Comparison of ENCODE assay signal across 31 cellular contexts in genomic region chr12:105766029-105766428, GRCh38.
"Had no signal": no experiment of that assay in that cellular context is flagged by ENCODE, and none has a peak within 500 bp of the region (broad histone marks: within the 10 kb centered on the region; RNA-seq: fewer than 3 reads in every experiment).

No MANE protein-coding gene starts in this region.

- H3K27ac ChIP-seq: adrenal gland, cardiac muscle cell, colonic mucosa, VCaP had no signal

- ATAC-seq: activated CD8-positive, alpha-beta memory T cell treated with anti-CD3 and anti-CD28 coated beads, Interleukin-2, amount 10 ng/mL, durations not matched to agents 7 days and 5 days; activated CD8-positive, alpha-beta T cell treated with anti-CD3 and anti-CD28 coated beads, Interleukin-2, amount 10 ng/mL, durations not matched to agents 7 days and 5 days; activated naive CD4-positive, alpha-beta T cell treated with anti-CD3 and anti-CD28 coated beads, Interleukin-2, amount 50 U/mL, for 72 hours had no signal

- H3K36me3 ChIP-seq: adrenal gland, cardiac muscle cell, colonic mucosa had no signal

- FAIRE-seq: astrocyte, bronchial epithelial cell, TTC549 had no signal

- DNase-seq: activated B cell treated with CpG ODN at 0.5 μM for 24 hours; activated CD4-positive, alpha-beta memory T cell treated with anti-CD3 and anti-CD28 coated beads, Interleukin-2, amount 10 ng/mL, durations not matched to agents 7 days and 5 days; activated CD4-positive, alpha-beta T cell treated with anti-CD3 and anti-CD28 coated beads for 48 hours; activated CD4-positive, alpha-beta T cell treated with anti-CD3 and anti-CD28 coated beads, Interleukin-2, amount 10 ng/mL, durations not matched to agents 7 days and 5 days; activated CD4-positive, alpha-beta T cell treated with anti-CD3 and anti-CD28 coated beads, Interleukin-2, amount 50 U/mL, for 48 hours; activated CD4-positive, CD25-positive, alpha-beta regulatory T cell treated with anti-CD3 and anti-CD28 coated beads, Interleukin-2, amount 50 U/mL, for 72 hours; activated CD8-positive, alpha-beta memory T cell treated with anti-CD3 and anti-CD28 coated beads for 24 hours; activated CD8-positive, alpha-beta memory T cell treated with anti-CD3 and anti-CD28 coated beads, Interleukin-2, amount 10 ng/mL, durations not matched to agents 7 days and 5 days; activated CD8-positive, alpha-beta memory T cell treated with anti-CD3 and anti-CD28 coated beads, Interleukin-2, amount 50 U/mL, for 48 hours; activated CD8-positive, alpha-beta T cell treated with anti-CD3 and anti-CD28 coated beads, Interleukin-2, amount 10 ng/mL, durations not matched to agents 7 days and 5 days; activated effector memory CD4-positive, alpha-beta T cell treated with Interleukin-2 at 50 U/mL for 16 hours; activated gamma-delta T cell; activated naive CD4-positive, alpha-beta T cell treated with anti-CD3 and anti-CD28 coated beads for 36 hours; activated naive CD4-positive, alpha-beta T cell treated with anti-CD3 and anti-CD28 coated beads, Interleukin-2, amount 50 U/mL, for 16 hours; activated naive CD8-positive, alpha-beta T cell treated with anti-CD3 and anti-CD28 coated beads for 36 hours; activated T-cell treated with anti-CD3 and anti-CD28 coated beads, Interleukin-2, amount 50 U/mL, for 24 hours; activated T-cell treated with anti-CD3 and anti-CD28 coated beads, Interleukin-2, amount 50 U/mL, for 48 hours; adrenal gland; amniotic stem cell; aorta; caudate nucleus; cerebellar nuclear complex; colonic mucosa; T-helper 2 cell; T-helper 9 cell had no signal

- H3K9me3 ChIP-seq: adrenal gland, colonic mucosa had no signal

- H3K4me3 ChIP-seq: adrenal gland, cardiac muscle cell, colonic mucosa had no signal

- H3K4me1 ChIP-seq: adrenal gland, colonic mucosa had no signal

- H3K27me3 ChIP-seq: adrenal gland, cardiac muscle cell, colonic mucosa had no signal
